ENCODE assay signal across 8 cellular contexts in genomic region chr14:105203701-105204100, GRCh38.
"Had no signal": no experiment of that assay in that cellular context is flagged by ENCODE, and none has a peak within 500 bp of the region (broad histone marks: within the 10 kb centered on the region; RNA-seq: fewer than 3 reads in every experiment).

No MANE protein-coding gene starts in this region.

- H3K27ac ChIP-seq: ascending aorta, cardiac muscle cell, coronary artery, esophagus muscularis mucosa, foreskin keratinocyte, gastrocnemius medialis had no signal

- H3K4me1 ChIP-seq: foreskin keratinocyte had no signal

- H3K36me3 ChIP-seq: breast epithelium, cardiac muscle cell, gastrocnemius medialis, heart left ventricle had no signal

- H3K9me3 ChIP-seq: ascending aorta, breast epithelium, esophagus muscularis mucosa, gastrocnemius medialis, heart left ventricle had no signal

- H3K4me3 ChIP-seq: ascending aorta, breast epithelium, cardiac muscle cell, coronary artery, esophagus muscularis mucosa, gastrocnemius medialis, heart left ventricle had no signal
